In the genomic region with DNA sequence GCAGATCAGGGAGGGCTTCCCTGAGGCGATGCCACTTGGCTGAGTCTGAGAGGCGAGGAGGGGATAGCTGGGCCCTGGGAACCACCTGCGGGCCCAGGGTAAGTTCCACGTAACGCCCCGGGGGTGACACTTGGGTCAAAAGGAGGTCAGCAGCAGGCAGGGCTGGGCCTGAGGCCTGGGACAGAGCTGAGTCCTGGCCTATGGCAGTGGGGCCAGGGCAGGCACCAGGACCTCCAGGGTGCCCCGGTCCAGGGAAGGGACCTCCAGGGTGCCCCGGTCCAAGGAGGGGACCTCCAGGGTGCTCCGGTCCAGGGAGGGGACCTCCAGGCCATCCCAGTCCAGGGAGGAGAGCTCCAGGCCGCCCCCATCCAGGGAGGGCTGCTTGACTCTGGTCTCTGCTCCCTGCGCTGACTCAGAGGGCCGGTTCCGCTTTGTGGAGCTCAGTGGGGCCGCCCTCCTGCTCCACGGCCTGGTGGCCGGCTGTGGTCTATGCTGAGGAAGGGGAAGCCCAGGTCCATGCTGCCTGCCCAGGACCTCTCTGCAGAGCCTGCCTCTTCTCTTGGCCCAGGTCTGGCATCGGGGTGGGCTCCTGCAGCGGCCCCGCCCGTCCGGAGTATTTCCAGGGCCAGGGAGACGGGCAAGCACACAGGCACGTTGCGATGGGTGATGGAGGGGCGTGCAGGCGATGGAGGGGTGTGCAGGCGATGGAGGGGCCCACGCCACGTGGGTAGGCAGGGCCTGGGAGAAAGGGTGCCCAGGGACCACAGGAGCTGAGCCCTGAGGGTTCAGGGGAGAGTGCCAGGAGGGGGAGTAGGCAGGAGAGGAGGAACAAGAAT, we compare ENCODE assay signal across 9 cellular contexts. TPM values are rescaled to one million over a fixed set of nuclear protein-coding genes. Genes with fewer than 3 reads are reported as not detected.
A peak's percentile ranks its signal among the peaks of the same experiment; 100 is the strongest.
DNase-seq lines count a peak whose midpoint lies in the region; ATAC-seq, FAIRE-seq and TF ChIP-seq lines count a peak whose summit lies in the region.
"Had no signal": no experiment of that assay in that cellular context is flagged by ENCODE, and none has a peak within 500 bp of the region (broad histone marks: within the 10 kb centered on the region; RNA-seq: fewer than 3 reads in every experiment).

No MANE protein-coding gene starts in this region.

- H3K36me3 Mint-ChIP-seq in astrocyte (ENCODE audit: low read depth, unreplicated experiment) = no peaks in the 10 kb centered on the region

- H3K9me3 ChIP-seq in astrocyte (ENCODE audit: insufficient read depth, low read depth, low read length) = no peaks in the 10 kb centered on the region
- H3K9me3 ChIP-seq in thymus (ENCODE audit: control insufficient read depth) = no peaks in the 10 kb centered on the region

- ATAC-seq in left lobe of liver = peak; percentile 31
- no peak for ATAC-seq in GM21447 (IDR thresholded peaks at IDR 0.05; ENCODE audit: unreplicated experiment)
- no peak for ATAC-seq in GM19397 (IDR thresholded peaks at IDR 0.05; ENCODE audit: unreplicated experiment)

- no peak overlapping the region for H2AFZ ChIP-seq in astrocyte (ENCODE audit: low read depth, low read length)

- H3K27me3 ChIP-seq in astrocyte (ENCODE audit: insufficient read depth, low read length) (no peaks in the 10 kb centered on the region), thymus (ENCODE audit: control insufficient read depth, insufficient read depth) (no peaks in the 10 kb centered on the region)

- DNase-seq in HK-2 (ENCODE audit: unreplicated experiment) (peak; percentile 83), astrocyte (ENCODE audit: low read depth) (peak; percentile 65), left lobe of liver (ENCODE audit: low spot score) (no peak), NCI-H226 (no peak)
- DNase-seq in activated CD4-positive, alpha-beta T cell treated with anti-CD3 and anti-CD28 coated beads for 4 hours = no peak

- H3K4me1 ChIP-seq in astrocyte (ENCODE audit: insufficient read depth, low read length) (peaks cover 33% of the 10 kb centered on the region), thymus (ENCODE audit: control insufficient read depth, insufficient read depth, low read length) (peaks cover 6% of the 10 kb centered on the region)

- peaks cover 4% of the 10 kb centered on the region for H3K79me2 ChIP-seq in astrocyte (ENCODE audit: insufficient read depth, low read length)

- no peak for FAIRE-seq in astrocyte (lab: Jason Lieb, UNC)
- FAIRE-seq: bronchial epithelial cell had no signal

- H3K27ac Mint-ChIP-seq in astrocyte (ENCODE audit: unreplicated experiment) = no peak overlapping the region

- no peaks in the 10 kb centered on the region for H3K4me1 Mint-ChIP-seq in astrocyte (ENCODE audit: low read depth, unreplicated experiment)

- no peak overlapping the region for H3K4me3 ChIP-seq in astrocyte (ENCODE audit: insufficient read depth, low read depth, low read length)
- H3K4me3 ChIP-seq in thymus (ENCODE audit: low read length) = no peak overlapping the region

- H3K27ac ChIP-seq in astrocyte (ENCODE audit: low read depth, low read length) = peak overlapping the region; percentile 81
- peak overlapping the region; percentile 48 for H3K27ac ChIP-seq in thymus (ENCODE audit: low read depth)

- H3K9ac ChIP-seq in astrocyte (ENCODE audit: low read length) = peak overlapping the region; percentile 72

- H3K27me3 Mint-ChIP-seq in astrocyte (ENCODE audit: low read depth, unreplicated experiment) = peaks cover 33% of the 10 kb centered on the region

- TF ChIP-seq CTCF in astrocyte (IDR thresholded peaks at IDR 0.05; ENCODE audit: insufficient read depth, low read depth, low read length) = no peak

- H3K4me3 Mint-ChIP-seq in astrocyte (ENCODE audit: unreplicated experiment) = no peak overlapping the region

- no peaks in the 10 kb centered on the region for H4K20me1 ChIP-seq in astrocyte (ENCODE audit: insufficient read depth, low read length)

- H3K36me3 ChIP-seq in astrocyte (ENCODE audit: insufficient read depth, low read length) (no peaks in the 10 kb centered on the region), thymus (ENCODE audit: control insufficient read depth, insufficient read depth) (no peaks in the 10 kb centered on the region)

- no peaks in the 10 kb centered on the region for H3K9me3 Mint-ChIP-seq in astrocyte (ENCODE audit: unreplicated experiment)

- peak overlapping the region; percentile 75 for H3K4me2 ChIP-seq in astrocyte (ENCODE audit: low read length)

- WGBS in thymus = 87% methylated on average over 29 of the region's 29 CpGs

RNA-seq across cellular contexts. Expression of a gene that starts 19.5 kb away (rescaled TPM):
- total RNA-seq in astrocyte = 1.6 and 1.7 TPM in 2 replicates
- total RNA-seq in left lobe of liver = 0.08 TPM
- polyA plus RNA-seq in thymus = 0.96 TPM

Comparison
In these comparisons a context has a peak if more than half of its experiments do, and no peak if none do; other contexts are left out.
1. DNase-seq: peak in HK-2 (single experiment) and astrocyte (single experiment); none in left lobe of liver (single experiment), activated CD4-positive, alpha-beta T cell treated with anti-CD3 and anti-CD28 coated beads for 4 hours (0 of 2) and NCI-H226 (single experiment).